In the genomic region with DNA sequence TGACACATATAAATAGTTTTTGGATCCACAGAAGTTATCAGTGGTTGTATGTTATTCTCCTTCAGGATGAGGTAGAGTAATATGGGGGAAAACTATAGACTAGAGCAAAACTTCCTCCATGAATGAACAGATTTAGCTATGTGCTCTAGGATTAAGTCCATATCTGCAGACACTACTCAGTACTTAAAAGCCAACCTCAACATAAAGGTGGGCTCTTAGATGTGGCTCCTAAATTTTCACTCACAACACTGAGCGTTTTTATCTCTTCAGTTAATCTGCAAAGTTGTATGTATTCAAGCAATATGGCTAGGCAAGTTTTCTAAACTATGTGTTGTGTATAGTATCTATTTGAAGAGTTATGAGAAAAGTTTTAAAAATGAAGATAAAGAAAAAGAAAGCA, we compare ENCODE assay signal across 1 cellular context.
TF ChIP-seq lines count a peak whose summit lies in the region.

No MANE protein-coding gene starts in this region.

TF ChIP-seq in WTC11, 78 proteins besides CTCF, POLR2A, EP300 and RAD21 (continued from another document):
- TF ChIP-seq, protein P1, sequence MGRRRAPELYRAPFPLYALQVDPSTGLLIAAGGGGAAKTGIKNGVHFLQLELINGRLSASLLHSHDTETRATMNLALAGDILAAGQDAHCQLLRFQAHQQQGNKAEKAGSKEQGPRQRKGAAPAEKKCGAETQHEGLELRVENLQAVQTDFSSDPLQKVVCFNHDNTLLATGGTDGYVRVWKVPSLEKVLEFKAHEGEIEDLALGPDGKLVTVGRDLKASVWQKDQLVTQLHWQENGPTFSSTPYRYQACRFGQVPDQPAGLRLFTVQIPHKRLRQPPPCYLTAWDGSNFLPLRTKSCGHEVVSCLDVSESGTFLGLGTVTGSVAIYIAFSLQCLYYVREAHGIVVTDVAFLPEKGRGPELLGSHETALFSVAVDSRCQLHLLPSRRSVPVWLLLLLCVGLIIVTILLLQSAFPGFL (CRISPR knock-in tag; IDR thresholded peaks at IDR 0.05; ENCODE audit: borderline replicate concordance), result no peak
- TF ChIP-seq, protein P2, sequence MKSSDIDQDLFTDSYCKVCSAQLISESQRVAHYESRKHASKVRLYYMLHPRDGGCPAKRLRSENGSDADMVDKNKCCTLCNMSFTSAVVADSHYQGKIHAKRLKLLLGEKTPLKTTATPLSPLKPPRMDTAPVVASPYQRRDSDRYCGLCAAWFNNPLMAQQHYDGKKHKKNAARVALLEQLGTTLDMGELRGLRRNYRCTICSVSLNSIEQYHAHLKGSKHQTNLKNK (CRISPR knock-in tag; IDR thresholded peaks at IDR 0.05), result no peak
- TF ChIP-seq ZNF416 (CRISPR knock-in tag; IDR thresholded peaks at IDR 0.05) (no peak), FOXP1 (CRISPR knock-in tag; IDR thresholded peaks at IDR 0.05; ENCODE audit: borderline replicate concordance) (no peak), TEAD4 (CRISPR knock-in tag; IDR thresholded peaks at IDR 0.05) (no peak), ZNF671 (CRISPR knock-in tag; IDR thresholded peaks at IDR 0.05) (no peak), NFATC4 (CRISPR knock-in tag; IDR thresholded peaks at IDR 0.05) (no peak), TCF7 (CRISPR knock-in tag; IDR thresholded peaks at IDR 0.05; ENCODE audit: low read depth) (no peak)
- TF ChIP-seq, protein P3, sequence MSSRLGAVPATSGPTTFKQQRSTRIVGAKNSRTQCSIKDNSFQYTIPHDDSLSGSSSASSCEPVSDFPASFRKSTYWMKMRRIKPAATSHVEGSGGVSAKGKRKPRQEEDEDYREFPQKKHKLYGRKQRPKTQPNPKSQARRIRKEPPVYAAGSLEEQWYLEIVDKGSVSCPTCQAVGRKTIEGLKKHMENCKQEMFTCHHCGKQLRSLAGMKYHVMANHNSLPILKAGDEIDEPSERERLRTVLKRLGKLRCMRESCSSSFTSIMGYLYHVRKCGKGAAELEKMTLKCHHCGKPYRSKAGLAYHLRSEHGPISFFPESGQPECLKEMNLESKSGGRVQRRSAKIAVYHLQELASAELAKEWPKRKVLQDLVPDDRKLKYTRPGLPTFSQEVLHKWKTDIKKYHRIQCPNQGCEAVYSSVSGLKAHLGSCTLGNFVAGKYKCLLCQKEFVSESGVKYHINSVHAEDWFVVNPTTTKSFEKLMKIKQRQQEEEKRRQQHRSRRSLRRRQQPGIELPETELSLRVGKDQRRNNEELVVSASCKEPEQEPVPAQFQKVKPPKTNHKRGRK (CRISPR knock-in tag; IDR thresholded peaks at IDR 0.05; ENCODE audit: borderline replicate concordance), result no peak
- TF ChIP-seq, protein P4, sequence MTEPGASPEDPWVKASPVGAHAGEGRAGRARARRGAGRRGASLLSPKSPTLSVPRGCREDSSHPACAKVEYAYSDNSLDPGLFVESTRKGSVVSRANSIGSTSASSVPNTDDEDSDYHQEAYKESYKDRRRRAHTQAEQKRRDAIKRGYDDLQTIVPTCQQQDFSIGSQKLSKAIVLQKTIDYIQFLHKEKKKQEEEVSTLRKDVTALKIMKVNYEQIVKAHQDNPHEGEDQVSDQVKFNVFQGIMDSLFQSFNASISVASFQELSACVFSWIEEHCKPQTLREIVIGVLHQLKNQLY (CRISPR knock-in tag; IDR thresholded peaks at IDR 0.05), result no peak
- TF ChIP-seq, protein P5, sequence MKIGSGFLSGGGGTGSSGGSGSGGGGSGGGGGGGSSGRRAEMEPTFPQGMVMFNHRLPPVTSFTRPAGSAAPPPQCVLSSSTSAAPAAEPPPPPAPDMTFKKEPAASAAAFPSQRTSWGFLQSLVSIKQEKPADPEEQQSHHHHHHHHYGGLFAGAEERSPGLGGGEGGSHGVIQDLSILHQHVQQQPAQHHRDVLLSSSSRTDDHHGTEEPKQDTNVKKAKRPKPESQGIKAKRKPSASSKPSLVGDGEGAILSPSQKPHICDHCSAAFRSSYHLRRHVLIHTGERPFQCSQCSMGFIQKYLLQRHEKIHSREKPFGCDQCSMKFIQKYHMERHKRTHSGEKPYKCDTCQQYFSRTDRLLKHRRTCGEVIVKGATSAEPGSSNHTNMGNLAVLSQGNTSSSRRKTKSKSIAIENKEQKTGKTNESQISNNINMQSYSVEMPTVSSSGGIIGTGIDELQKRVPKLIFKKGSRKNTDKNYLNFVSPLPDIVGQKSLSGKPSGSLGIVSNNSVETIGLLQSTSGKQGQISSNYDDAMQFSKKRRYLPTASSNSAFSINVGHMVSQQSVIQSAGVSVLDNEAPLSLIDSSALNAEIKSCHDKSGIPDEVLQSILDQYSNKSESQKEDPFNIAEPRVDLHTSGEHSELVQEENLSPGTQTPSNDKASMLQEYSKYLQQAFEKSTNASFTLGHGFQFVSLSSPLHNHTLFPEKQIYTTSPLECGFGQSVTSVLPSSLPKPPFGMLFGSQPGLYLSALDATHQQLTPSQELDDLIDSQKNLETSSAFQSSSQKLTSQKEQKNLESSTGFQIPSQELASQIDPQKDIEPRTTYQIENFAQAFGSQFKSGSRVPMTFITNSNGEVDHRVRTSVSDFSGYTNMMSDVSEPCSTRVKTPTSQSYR (CRISPR knock-in tag; IDR thresholded peaks at IDR 0.05), result no peak
